ENCODE assay signal across 24 cellular contexts in the genomic region with DNA sequence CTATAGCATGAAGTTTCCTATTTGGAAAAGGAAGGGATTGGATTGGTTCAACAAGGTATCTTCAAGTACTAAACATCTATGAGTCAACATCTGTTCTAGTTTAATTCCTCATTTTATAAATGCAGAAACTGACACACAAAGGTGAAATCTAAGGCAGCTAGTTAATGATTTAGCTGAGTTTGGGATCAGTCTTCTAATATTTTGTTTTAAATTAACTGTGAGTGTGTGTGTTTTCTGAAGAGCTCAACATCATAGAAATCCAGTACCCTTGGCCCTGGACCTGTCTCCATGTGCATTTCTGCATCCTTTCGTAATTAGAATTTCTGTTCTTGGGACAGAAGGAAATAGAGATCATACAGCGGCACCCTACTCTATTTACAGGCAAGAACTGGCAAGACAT.
DNase-seq lines count a peak whose midpoint lies in the region; ATAC-seq, FAIRE-seq and TF ChIP-seq lines count a peak whose summit lies in the region.
"Had no signal": no experiment of that assay in that cellular context is flagged by ENCODE, and none has a peak within 500 bp of the region (broad histone marks: within the 10 kb centered on the region; RNA-seq: fewer than 3 reads in every experiment).

No MANE protein-coding gene starts in this region.

- peaks cover 11% of the 10 kb centered on the region for H3K9me3 Mint-ChIP-seq in MCF 10A (ENCODE audit: unreplicated experiment)

- H3K27me3 ChIP-seq in mammary epithelial cell (ENCODE audit: insufficient read depth, low read length) = no peaks in the 10 kb centered on the region
- H3K27me3 ChIP-seq in pancreas = no peaks in the 10 kb centered on the region
- H3K27me3 ChIP-seq: BLaER1, SJSA1 had no signal

- no peaks in the 10 kb centered on the region for H3K79me2 ChIP-seq in mammary epithelial cell (ENCODE audit: insufficient read depth, low read length)

- H3K36me3 ChIP-seq in mammary epithelial cell (ENCODE audit: insufficient read depth, low read length) (no peaks in the 10 kb centered on the region), pancreas (no peaks in the 10 kb centered on the region)
- H3K36me3 ChIP-seq: BLaER1, SJSA1 had no signal

- BruUV-seq in MCF 10A (replicated peaks; lab: Mats Ljungman, UMichigan) (no TSS peak), mammary epithelial cell (replicated peaks; lab: Mats Ljungman, UMichigan) (no TSS peak)

- peak overlapping the region; percentile 92 for H3K27ac Mint-ChIP-seq in MCF 10A (ENCODE audit: low read depth, unreplicated experiment)
- H3K27ac Mint-ChIP-seq: CD8-positive, alpha-beta memory T cell had no signal

- H3K36me3 Mint-ChIP-seq in MCF 10A (ENCODE audit: insufficient read depth, unreplicated experiment) = no peaks in the 10 kb centered on the region

- H3K9me3 ChIP-seq in mammary epithelial cell (replicated peaks; ENCODE audit: insufficient read depth, low read length) (no peaks in the 10 kb centered on the region), pancreas (no peaks in the 10 kb centered on the region)
- H3K9me3 ChIP-seq: SJSA1 had no signal

- H3K4me3 Mint-ChIP-seq in MCF 10A (ENCODE audit: unreplicated experiment) = no peak overlapping the region
- H3K4me3 Mint-ChIP-seq: CD8-positive, alpha-beta memory T cell had no signal

- H3K9ac ChIP-seq in mammary epithelial cell (ENCODE audit: insufficient read depth, low read length) = no peak overlapping the region
- H3K9ac ChIP-seq: BLaER1, KMS-11 had no signal

- H3K4me1 ChIP-seq in mammary epithelial cell (ENCODE audit: insufficient read depth, low read length) (peaks cover 7% of the 10 kb centered on the region), pancreas (peaks cover 3 to 8% (median 5%) of the 10 kb centered on the region in 3 donors)
- H3K4me1 ChIP-seq: SJSA1 had no signal

- CTCF ChIA-PET in MCF 10A (lab: Yijun Ruan, JAX) (interaction anchor here (0.6 to 1.1 kb wide), 3 partner anchors 12 to 306 kb away, joined by 3 to 4 read pairs (median 4); no protein-coding TSS in a partner anchor), mammary epithelial cell (lab: Charles Lee; ENCODE audit: low non-redundant PET) (no interaction called here)

- POLR2A ChIA-PET in MCF 10A (lab: Yijun Ruan, JAX) = interaction anchor here (0.9 to 3.8 kb wide), 6 partner anchors 12 to 111 kb away, joined by 3 to 36 read pairs (median 4); partner anchors contain the start of gene RGS2

- no peak for FAIRE-seq in pancreas (lab: Jason Lieb, UNC)
- FAIRE-seq in GM19239 (lab: Jason Lieb, UNC) = no peak
- FAIRE-seq: GM12878, GM18507, H1 had no signal

- no peak overlapping the region for H3K4me2 ChIP-seq in mammary epithelial cell (ENCODE audit: insufficient read depth, low read depth, low read length)
- H3K4me2 ChIP-seq: KMS-11, PC-9 had no signal

- dilution Hi-C loops in mammary epithelial cell (cut with HindIII; ENCODE audit: low sequenced_read_pairs) = no loop called here

- intact Hi-C loops in MCF 10A (cut with micrococcal nuclease) (no loop called here), mammary epithelial cell (cut with micrococcal nuclease) (no loop called here), pancreas (cut with DNase I) (loop anchor here in 1 of 3 donors (5.0 kb wide), 1 partner anchor 97 kb away; no protein-coding TSS in a partner anchor)

- in situ Hi-C loops in mammary epithelial cell (cut with MboI; ENCODE audit: low sequenced_read_pairs in 2 of 2) = no loop called here

- WGBS in mammary epithelial cell (ENCODE audit: low coverage, missing lambda C conversion rate) = 100% methylated on average over 2 of the region's 2 CpGs
- 76 to 78% methylated on average over 2 of the region's 2 CpGs for WGBS in pancreas, 2 donors

- no peak for TF ChIP-seq CTCF in MCF 10A (IDR thresholded peaks at IDR 0.05; ENCODE audit: unreplicated experiment)
- no peak for TF ChIP-seq CTCF in mammary epithelial cell (conservative IDR thresholded peaks at IDR 0.05 in 1 of 2, IDR thresholded peaks at IDR 0.05 in 1 of 2; ENCODE audit: extremely low read depth in 1 of 2, insufficient read depth in 1 of 2, low read depth in 1 of 2, low read length in 2 of 2)
- no peak for TF ChIP-seq CTCF in pancreas (IDR thresholded peaks at IDR 0.05)

- H3K27ac ChIP-seq in mammary epithelial cell (ENCODE audit: insufficient read depth, low read depth, low read length) = no peak overlapping the region
- no peak overlapping the region for H3K27ac ChIP-seq in pancreas
- H3K27ac ChIP-seq: BLaER1, KMS-11, PC-9, SJSA1 had no signal

- H3K4me3 ChIP-seq in mammary epithelial cell (replicated peaks in 1 of 3; ENCODE audit: insufficient read depth in 1 of 3, low read depth in 2 of 3, low read length in 3 of 3) = no peak overlapping the region
- H3K4me3 ChIP-seq in pancreas = no peak overlapping the region
- H3K4me3 ChIP-seq: BLaER1, GM12878, PC-9, SJSA1 had no signal

- peak; percentile 43 to 63 (median 52) for ATAC-seq in pancreas
- no peak for ATAC-seq in GM21423 (IDR thresholded peaks at IDR 0.05; ENCODE audit: unreplicated experiment)
- ATAC-seq: GM12878 had no signal

- no peak for DNase-seq in MCF 10A (ENCODE audit: unreplicated experiment)
- DNase-seq in mammary epithelial cell = no peak
- peak; percentile 3 for DNase-seq in glomerular visceral epithelial cell (ENCODE audit: extremely low spot score)
- no peak for DNase-seq in pancreas
- no peak for DNase-seq in GM19239 (ENCODE audit: insufficient read length, low spot score)
- no peak for DNase-seq in HuH-7 (ENCODE audit: low spot score)
- DNase-seq in NCI-H187 treated with DMSO at 0.1 percent for 48 hours (lab: John Stamatoyannopoulos, UW) = no peak
- DNase-seq: 8988T; CD8-positive, alpha-beta memory T cell; DND-41; GDM1; NCI-H1092; NCI-H146; NCI-H2081 treated with DMSO at 0.1 percent for 48 hours; NCI-H510A; NCI-H774; PC-9 had no signal

- no peak overlapping the region for H2AFZ ChIP-seq in mammary epithelial cell (ENCODE audit: low read depth, low read length)
- H2AFZ ChIP-seq: PC-9 had no signal

- no peaks in the 10 kb centered on the region for H4K20me1 ChIP-seq in mammary epithelial cell (ENCODE audit: insufficient read depth, low read length)
- H4K20me1 ChIP-seq: BLaER1 had no signal

- no peaks in the 10 kb centered on the region for H3K27me3 Mint-ChIP-seq in MCF 10A (ENCODE audit: insufficient read depth, unreplicated experiment)

- peaks cover 19% of the 10 kb centered on the region for H3K4me1 Mint-ChIP-seq in MCF 10A (ENCODE audit: insufficient read depth, unreplicated experiment)
- H3K4me1 Mint-ChIP-seq: CD8-positive, alpha-beta memory T cell had no signal
